In genomic region chr13:112776971-112777370, GRCh38 we compare ENCODE assay signal across 19 cellular contexts.
"Had no signal": no experiment of that assay in that cellular context is flagged by ENCODE, and none has a peak within 500 bp of the region (broad histone marks: within the 10 kb centered on the region; RNA-seq: fewer than 3 reads in every experiment).

No MANE protein-coding gene starts in this region.

- H3K9me3 ChIP-seq: psoas muscle, sigmoid colon had no signal

- H3K4me3 Mint-ChIP-seq: effector memory CD8-positive, alpha-beta T cell; immature natural killer cell; nephron progenitor cell; stimulated activated naive B cell treated with anti-CD40 and anti-IgM and Interleukin-4, amounts not matched to agents 10 μg/mL and 1 μg/mL and 100 μg/mL, for 72 hours; stimulated activated naive CD8-positive, alpha-beta T cell treated with anti-CD3 and anti-CD28 coated beads, Interleukin-15, amount 100 ng/mL, for 72 hours had no signal

- H3K27ac ChIP-seq: foreskin keratinocyte, psoas muscle, sigmoid colon, skin epidermis had no signal

- H3K9me3 Mint-ChIP-seq: effector memory CD8-positive, alpha-beta T cell; immature natural killer cell; naive thymus-derived CD4-positive, alpha-beta T cell; stimulated activated naive B cell treated with anti-CD40 and anti-IgM and Interleukin-4, amounts not matched to agents 10 μg/mL and 1 μg/mL and 100 μg/mL, for 72 hours; stimulated activated naive CD8-positive, alpha-beta T cell treated with anti-CD3 and anti-CD28 coated beads, Interleukin-15, amount 100 ng/mL, for 72 hours had no signal

- ATAC-seq: effector memory CD8-positive, alpha-beta T cell; foreskin keratinocyte; left ventricle myocardium superior; naive thymus-derived CD4-positive, alpha-beta T cell; psoas muscle; stimulated activated naive B cell treated with anti-CD40 and anti-IgM and Interleukin-4, amounts not matched to agents 10 μg/mL and 1 μg/mL and 100 μg/mL, for 72 hours; stimulated activated naive CD8-positive, alpha-beta T cell treated with anti-CD3 and anti-CD28 coated beads, Interleukin-15, amount 100 ng/mL, for 72 hours had no signal

- H3K36me3 Mint-ChIP-seq: immature natural killer cell had no signal

- H3K27ac Mint-ChIP-seq: effector memory CD8-positive, alpha-beta T cell; immature natural killer cell; naive thymus-derived CD4-positive, alpha-beta T cell; stimulated activated naive B cell treated with anti-CD40 and anti-IgM and Interleukin-4, amounts not matched to agents 10 μg/mL and 1 μg/mL and 100 μg/mL, for 72 hours; stimulated activated naive CD8-positive, alpha-beta T cell treated with anti-CD3 and anti-CD28 coated beads, Interleukin-15, amount 100 ng/mL, for 72 hours had no signal

- H3K27me3 Mint-ChIP-seq: effector memory CD8-positive, alpha-beta T cell; naive thymus-derived CD4-positive, alpha-beta T cell; stimulated activated naive B cell treated with anti-CD40 and anti-IgM and Interleukin-4, amounts not matched to agents 10 μg/mL and 1 μg/mL and 100 μg/mL, for 72 hours; stimulated activated naive CD8-positive, alpha-beta T cell treated with anti-CD3 and anti-CD28 coated beads, Interleukin-15, amount 100 ng/mL, for 72 hours had no signal

- DNase-seq: effector memory CD8-positive, alpha-beta T cell; erythroblast; foreskin keratinocyte; immature natural killer cell; kidney; left cardiac atrium; left ventricle myocardium superior; mesenchymal stem cell; naive thymus-derived CD4-positive, alpha-beta T cell; nephron progenitor cell; psoas muscle; sigmoid colon; stimulated activated CD4-positive, alpha-beta T cell treated with anti-CD3 and anti-CD28 coated beads, Interleukin-2, amount 100 ng/mL, for 24 hours; stimulated activated CD4-positive, alpha-beta T cell treated with anti-CD3 and anti-CD28 coated beads, Interleukin-4, amount 100 ng/mL, for 4 hours; stimulated activated naive B cell treated with anti-CD40 and anti-IgM and Interleukin-4, amounts not matched to agents 10 μg/mL and 1 μg/mL and 100 μg/mL, for 72 hours; stimulated activated naive CD8-positive, alpha-beta T cell treated with anti-CD3 and anti-CD28 coated beads, Interleukin-15, amount 100 ng/mL, for 72 hours; trophoblast cell had no signal

- H3K4me3 ChIP-seq: lung, psoas muscle, sigmoid colon, skin epidermis had no signal

- H3K36me3 ChIP-seq: sigmoid colon had no signal

- H3K4me1 ChIP-seq: foreskin keratinocyte had no signal

- H3K27me3 ChIP-seq: foreskin keratinocyte, sigmoid colon had no signal
